Comparison of ENCODE assay signal across 7 cellular contexts in the genomic region with DNA sequence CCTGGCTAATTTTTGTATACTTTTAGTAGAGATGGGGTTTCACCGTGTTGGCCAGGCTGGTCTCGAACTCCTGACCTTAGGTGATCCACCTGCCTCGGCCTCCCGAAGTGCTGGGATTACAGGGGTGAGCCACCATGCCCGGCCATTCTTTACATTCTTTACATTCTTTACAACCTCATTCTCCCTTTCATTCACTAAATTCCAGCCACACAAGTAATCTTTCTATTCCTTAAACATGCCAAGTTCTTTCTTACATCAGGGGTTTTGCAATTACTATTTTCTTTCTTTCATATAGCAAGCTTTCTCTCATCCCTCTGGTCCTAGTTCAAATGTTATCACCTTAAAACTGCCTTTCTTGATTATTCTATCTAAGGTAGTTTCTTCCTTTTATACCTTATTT.
DNase-seq lines count a peak whose midpoint lies in the region; FAIRE-seq and TF ChIP-seq lines count a peak whose summit lies in the region.
"Not testable (repeated sequence)": the region's sequence is repeated elsewhere in the genome, so short reads cannot be mapped to it uniquely, and the experiment has no call there.

No MANE protein-coding gene starts in this region.

- not testable (repeated sequence) for H2BK15ac ChIP-seq in mesendoderm (replicated peaks; ENCODE audit: low read depth)

- not testable (repeated sequence) for H2AK5ac ChIP-seq in mesendoderm (ENCODE audit: low read length)

- in situ Hi-C loops in ACHN (cut with HindIII; ENCODE audit: low pct_ligation_motif_present, low pct_unique_long_range_greater_than_20kb, low sequenced_read_pairs) = not testable (repeated sequence)

- not testable (repeated sequence) for TF ChIP-seq CTCF in cardiac fibroblast (IDR thresholded peaks at IDR 0.05; ENCODE audit: low read depth, low read length)

- H2BK120ac ChIP-seq in mesendoderm (ENCODE audit: low read depth, low read length) = not testable (repeated sequence)

- not testable (repeated sequence) for H3K9ac ChIP-seq in mesendoderm (ENCODE audit: low read length)

- H4K8ac ChIP-seq in mesendoderm (ENCODE audit: low read depth, low read length) = not testable (repeated sequence)

- H3K79me1 ChIP-seq in mesendoderm (ENCODE audit: low read length) = not testable (repeated sequence)

- H3K79me2 ChIP-seq in mesendoderm (ENCODE audit: control insufficient read depth, insufficient read depth, low read length) = not testable (repeated sequence)

- not testable (repeated sequence) for H3K56ac ChIP-seq in mesendoderm (ENCODE audit: low read length)

- peak; percentile 47 for DNase-seq in ACHN
- peak; percentile 45 for DNase-seq in ELR (ENCODE audit: low read depth)
- DNase-seq in HT1080 (ENCODE audit: low read depth) = peak; percentile 43
- peak; percentile 29 for DNase-seq in RCC 7860 (ENCODE audit: low spot score)
- peak; percentile 25 to 55 for DNase-seq in cardiac fibroblast (ENCODE audit: low read depth in 2 of 2)
- DNase-seq in glomerular visceral epithelial cell (ENCODE audit: extremely low spot score) = peak; percentile 17
- peak; percentile 63 for DNase-seq in mesendoderm

- H3K4me2 ChIP-seq in mesendoderm (ENCODE audit: low read length) = not testable (repeated sequence)

- not testable (repeated sequence) for H3K23ac ChIP-seq in mesendoderm (ENCODE audit: low read length)

- not testable (repeated sequence) for H3K18ac ChIP-seq in mesendoderm (ENCODE audit: low read length)

- H3K4me1 ChIP-seq in mesendoderm (ENCODE audit: control insufficient read depth, low read depth, low read length) = not testable (repeated sequence)

- H4K5ac ChIP-seq in mesendoderm (ENCODE audit: low read length) = not testable (repeated sequence)

- H3K27ac ChIP-seq in mesendoderm (ENCODE audit: low read depth, low read length) = not testable (repeated sequence)

- H3K36me3 ChIP-seq in mesendoderm (ENCODE audit: control insufficient read depth, insufficient read depth, low read length) = not testable (repeated sequence)

- not testable (repeated sequence) for H3K4ac ChIP-seq in mesendoderm (ENCODE audit: low read depth, low read length)

- not testable (repeated sequence) for H3K27me3 ChIP-seq in mesendoderm (ENCODE audit: insufficient read depth, low read length, poor library complexity)

- no CpG with 5 or more reads among the region's 5 CpGs for WGBS in mesendoderm (ENCODE audit: extremely low coverage, insufficient coverage, low lambda C conversion rate)

- not testable (repeated sequence) for H3K4me3 ChIP-seq in cardiac fibroblast (replicated peaks in 1 of 2; ENCODE audit: low read depth in 2 of 2, low read length in 2 of 2); mesendoderm (ENCODE audit: low read length)

- not testable (repeated sequence) for H2BK5ac ChIP-seq in mesendoderm (ENCODE audit: low read length)

- not testable (repeated sequence) for FAIRE-seq in RCC 7860 (lab: Jason Lieb, UNC)
